In the genomic region with DNA sequence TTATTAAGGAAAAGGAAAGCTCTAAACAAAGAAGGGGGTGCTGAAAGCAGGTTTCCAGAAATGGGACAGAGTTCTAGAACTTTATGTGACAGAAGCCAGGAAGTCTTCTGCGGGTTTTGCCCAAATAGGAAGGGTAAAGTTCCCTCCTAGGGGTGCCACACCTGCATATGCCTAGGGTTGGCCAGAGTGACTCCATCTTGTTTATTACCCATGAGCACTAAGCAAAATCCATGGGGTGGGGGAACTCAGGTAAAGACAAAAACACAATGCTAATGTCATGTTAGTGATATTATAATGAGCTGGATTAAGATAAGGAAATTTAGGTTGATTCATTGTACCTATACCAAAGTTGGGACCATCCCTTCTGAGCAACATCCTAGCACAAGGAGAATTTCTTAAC, we compare ENCODE assay signal across 33 cellular contexts.
"Had no signal": no experiment of that assay in that cellular context is flagged by ENCODE, and none has a peak within 500 bp of the region (broad histone marks: within the 10 kb centered on the region; RNA-seq: fewer than 3 reads in every experiment).

No MANE protein-coding gene starts in this region.

- H3K36me3 ChIP-seq: adrenal gland, cardiac muscle cell had no signal

- FAIRE-seq: astrocyte, bronchial epithelial cell, TTC549 had no signal

- ATAC-seq: activated CD8-positive, alpha-beta T cell treated with anti-CD3 and anti-CD28 coated beads for 36 hours; activated naive CD4-positive, alpha-beta T cell treated with anti-CD3 and anti-CD28 coated beads, Interleukin-2, amount 50 U/mL, for 72 hours; activated T-cell treated with anti-CD3 and anti-CD28 coated beads, Interleukin-2, amount 50 U/mL, for 4 hours; activated T-cell treated with anti-CD3 and anti-CD28 coated beads, Interleukin-2, amount 50 U/mL, for 72 hours; activated T-helper 17 cell treated with anti-CD3 and anti-CD28 coated beads, Interleukin-2, amount 50 U/mL, for 72 hours had no signal

- H3K27ac ChIP-seq: adrenal gland, cardiac muscle cell, VCaP had no signal

- H3K4me3 ChIP-seq: adrenal gland, cardiac muscle cell had no signal

- H3K4me1 ChIP-seq: adrenal gland had no signal

- H3K27me3 ChIP-seq: adrenal gland, cardiac muscle cell had no signal

- DNase-seq: activated B cell treated with CpG ODN at 0.5 μM for 24 hours; activated CD4-positive, alpha-beta memory T cell treated with anti-CD3 and anti-CD28 coated beads for 36 hours; activated CD4-positive, alpha-beta T cell treated with anti-CD3 and anti-CD28 coated beads for 4 hours; activated CD4-positive, alpha-beta T cell treated with anti-CD3 and anti-CD28 coated beads, Interleukin-2, amount 10 ng/mL, durations not matched to agents 24 days and 14 days; activated CD4-positive, alpha-beta T cell treated with anti-CD3 and anti-CD28 coated beads, Interleukin-2, amount 50 U/mL, for 1 hour; activated CD4-positive, alpha-beta T cell treated with anti-CD3 and anti-CD28 coated beads, Interleukin-2, amount 50 U/mL, for 4 hours; activated CD4-positive, CD25-positive, alpha-beta regulatory T cell treated with anti-CD3 and anti-CD28 coated beads, Interleukin-2, amount 50 U/mL, for 72 hours; activated CD8-positive, alpha-beta memory T cell treated with anti-CD3 and anti-CD28 coated beads, Interleukin-2, amount 50 U/mL, for 4 hours; activated CD8-positive, alpha-beta T cell treated with anti-CD3 and anti-CD28 coated beads for 36 hours; activated effector memory CD4-positive, alpha-beta T cell treated with anti-CD3 and anti-CD28 coated beads, Interleukin-2, amount 50 U/mL, for 16 hours; activated gamma-delta T cell treated with Interleukin-2 at 50 U/mL for 16 hours; activated naive CD4-positive, alpha-beta T cell; activated naive CD4-positive, alpha-beta T cell treated with anti-CD3 and anti-CD28 coated beads for 36 hours; activated naive CD4-positive, alpha-beta T cell treated with anti-CD3 and anti-CD28 coated beads, Interleukin-2, amount 50 U/mL, for 16 hours; activated naive CD8-positive, alpha-beta T cell treated with anti-CD3 and anti-CD28 coated beads for 36 hours; activated T-cell treated with anti-CD3 and anti-CD28 coated beads for 4 hours; activated T-cell treated with anti-CD3 and anti-CD28 coated beads, Interleukin-2, amount 50 U/mL, for 1 hour; activated T-cell treated with anti-CD3 and anti-CD28 coated beads, Interleukin-2, amount 50 U/mL, for 4 hours; activated T-cell treated with anti-CD3 and anti-CD28 coated beads, Interleukin-2, amount 50 U/mL, for 72 hours; adrenal gland; amniotic stem cell; aorta; caudate nucleus; cerebellar nuclear complex; T-helper 2 cell; T-helper 9 cell had no signal

- H3K9me3 ChIP-seq: adrenal gland had no signal
